In the genomic region with DNA sequence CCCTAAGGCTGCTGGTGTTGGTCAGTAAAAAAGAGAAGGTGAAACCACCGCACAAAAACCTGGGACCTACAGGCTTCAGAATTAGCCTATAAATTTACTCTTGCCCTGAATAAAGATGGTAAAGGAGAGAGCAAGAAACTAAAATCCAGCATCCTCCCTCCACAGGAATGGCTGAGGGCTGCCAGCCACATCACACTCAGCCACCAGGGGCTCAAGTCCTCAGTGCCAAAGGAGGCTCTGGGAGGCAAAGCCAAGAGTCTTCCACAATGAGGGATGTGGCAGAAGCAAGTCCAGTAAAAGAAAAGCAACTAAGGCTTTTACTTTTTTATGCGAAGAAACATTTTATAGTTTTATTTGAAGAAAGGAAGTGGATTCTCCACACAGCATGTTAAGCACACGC, we compare ENCODE assay signal across 1 cellular context.
TF ChIP-seq lines count a peak whose summit lies in the region.

No MANE protein-coding gene starts in this region.

TF ChIP-seq in HCT116, 20 proteins besides CTCF, POLR2A, EP300 and RAD21 (continued from another document):
- TF ChIP-seq, protein P1, sequence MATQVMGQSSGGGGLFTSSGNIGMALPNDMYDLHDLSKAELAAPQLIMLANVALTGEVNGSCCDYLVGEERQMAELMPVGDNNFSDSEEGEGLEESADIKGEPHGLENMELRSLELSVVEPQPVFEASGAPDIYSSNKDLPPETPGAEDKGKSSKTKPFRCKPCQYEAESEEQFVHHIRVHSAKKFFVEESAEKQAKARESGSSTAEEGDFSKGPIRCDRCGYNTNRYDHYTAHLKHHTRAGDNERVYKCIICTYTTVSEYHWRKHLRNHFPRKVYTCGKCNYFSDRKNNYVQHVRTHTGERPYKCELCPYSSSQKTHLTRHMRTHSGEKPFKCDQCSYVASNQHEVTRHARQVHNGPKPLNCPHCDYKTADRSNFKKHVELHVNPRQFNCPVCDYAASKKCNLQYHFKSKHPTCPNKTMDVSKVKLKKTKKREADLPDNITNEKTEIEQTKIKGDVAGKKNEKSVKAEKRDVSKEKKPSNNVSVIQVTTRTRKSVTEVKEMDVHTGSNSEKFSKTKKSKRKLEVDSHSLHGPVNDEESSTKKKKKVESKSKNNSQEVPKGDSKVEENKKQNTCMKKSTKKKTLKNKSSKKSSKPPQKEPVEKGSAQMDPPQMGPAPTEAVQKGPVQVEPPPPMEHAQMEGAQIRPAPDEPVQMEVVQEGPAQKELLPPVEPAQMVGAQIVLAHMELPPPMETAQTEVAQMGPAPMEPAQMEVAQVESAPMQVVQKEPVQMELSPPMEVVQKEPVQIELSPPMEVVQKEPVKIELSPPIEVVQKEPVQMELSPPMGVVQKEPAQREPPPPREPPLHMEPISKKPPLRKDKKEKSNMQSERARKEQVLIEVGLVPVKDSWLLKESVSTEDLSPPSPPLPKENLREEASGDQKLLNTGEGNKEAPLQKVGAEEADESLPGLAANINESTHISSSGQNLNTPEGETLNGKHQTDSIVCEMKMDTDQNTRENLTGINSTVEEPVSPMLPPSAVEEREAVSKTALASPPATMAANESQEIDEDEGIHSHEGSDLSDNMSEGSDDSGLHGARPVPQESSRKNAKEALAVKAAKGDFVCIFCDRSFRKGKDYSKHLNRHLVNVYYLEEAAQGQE (IDR thresholded peaks at IDR 0.05; ENCODE audit: low read depth), result no peak
- TF ChIP-seq ELF1 (IDR thresholded peaks at IDR 0.05; ENCODE audit: borderline replicate concordance, low read depth), result no peak
- TF ChIP-seq SRF (IDR thresholded peaks at IDR 0.05; ENCODE audit: low read depth), result no peak
- TF ChIP-seq ZNF274 (IDR thresholded peaks at IDR 0.05; ENCODE audit: low read depth, low read length), result no peak
- no peak for TF ChIP-seq ZFX (IDR thresholded peaks at IDR 0.05)
- no peak for TF ChIP-seq FOSL1 (IDR thresholded peaks at IDR 0.05; ENCODE audit: low read depth)
- TF ChIP-seq CEBPB (IDR thresholded peaks at IDR 0.05; ENCODE audit: low read depth), result no peak
- TF ChIP-seq POLR2AphosphoS5 (IDR thresholded peaks at IDR 0.05; ENCODE audit: low read depth, low read length), result no peak
- TF ChIP-seq, protein P2, sequence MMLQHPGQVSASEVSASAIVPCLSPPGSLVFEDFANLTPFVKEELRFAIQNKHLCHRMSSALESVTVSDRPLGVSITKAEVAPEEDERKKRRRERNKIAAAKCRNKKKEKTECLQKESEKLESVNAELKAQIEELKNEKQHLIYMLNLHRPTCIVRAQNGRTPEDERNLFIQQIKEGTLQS (IDR thresholded peaks at IDR 0.05), result no peak
- no peak for TF ChIP-seq SIN3A (IDR thresholded peaks at IDR 0.05; ENCODE audit: low read depth)
- TF ChIP-seq SP1 (IDR thresholded peaks at IDR 0.05; ENCODE audit: low read depth), result no peak
- TF ChIP-seq, protein P3, sequence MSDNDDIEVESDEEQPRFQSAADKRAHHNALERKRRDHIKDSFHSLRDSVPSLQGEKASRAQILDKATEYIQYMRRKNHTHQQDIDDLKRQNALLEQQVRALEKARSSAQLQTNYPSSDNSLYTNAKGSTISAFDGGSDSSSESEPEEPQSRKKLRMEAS (IDR thresholded peaks at IDR 0.05), result no peak
- no peak for TF ChIP-seq EZH2 (IDR thresholded peaks at IDR 0.05)
- TF ChIP-seq TCF7L2 (IDR thresholded peaks at IDR 0.05; ENCODE audit: borderline replicate concordance, extremely low read depth, insufficient read depth, insufficient read length), result no peak
- no peak for TF ChIP-seq EZH2phosphoT487 (IDR thresholded peaks at IDR 0.05; ENCODE audit: borderline replicate concordance)
- TF ChIP-seq EGR1 (IDR thresholded peaks at IDR 0.05; ENCODE audit: low read depth), result no peak
